9 cellular contexts compared by ENCODE assay signal in the genomic region with DNA sequence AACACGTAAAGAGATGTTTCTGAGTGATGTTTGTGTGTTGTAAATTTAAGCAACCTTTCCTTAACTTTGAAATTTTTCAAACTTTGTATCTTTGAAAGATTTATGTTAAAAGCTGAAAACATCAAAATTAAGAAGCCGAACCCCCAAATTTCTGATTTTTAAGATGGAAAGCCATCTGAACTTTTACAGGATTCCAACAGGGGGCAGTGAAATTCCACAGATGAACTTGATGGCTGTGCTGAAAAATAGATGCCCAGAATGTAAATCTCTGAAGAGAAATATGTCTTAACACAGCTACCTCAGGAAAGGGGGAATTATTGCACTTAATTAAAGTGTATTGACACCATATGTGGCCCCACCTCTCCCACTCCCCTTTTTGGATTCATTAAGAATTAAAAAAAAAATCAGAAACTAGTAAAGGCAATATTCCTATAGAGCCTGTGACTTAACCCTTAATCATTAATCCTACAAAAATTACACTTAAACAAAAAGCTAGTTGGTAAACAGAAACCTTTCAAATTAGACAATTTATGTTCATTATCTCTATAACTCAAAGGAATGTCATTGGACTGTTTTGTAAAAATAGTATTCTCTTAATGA.
DNase-seq lines count a peak whose midpoint lies in the region; ATAC-seq and TF ChIP-seq lines count a peak whose summit lies in the region.
"Had no signal": no experiment of that assay in that cellular context is flagged by ENCODE, and none has a peak within 500 bp of the region (broad histone marks: within the 10 kb centered on the region; RNA-seq: fewer than 3 reads in every experiment).

No MANE protein-coding gene starts in this region.

- peak; percentile 71 for TF ChIP-seq CTCF in brain microvascular endothelial cell (IDR thresholded peaks at IDR 0.05; ENCODE audit: low read depth, low read length, missing control alignments)

- H3K27ac ChIP-seq in brain microvascular endothelial cell: no peak overlapping the region
- H3K27ac ChIP-seq in mesenchymal stem cell (ENCODE audit: low read length, poor library complexity, severe bottlenecking): no peak overlapping the region
- H3K27ac ChIP-seq: BLaER1 had no signal

- H3K4me2 ChIP-seq in mesenchymal stem cell (ENCODE audit: low read length, poor library complexity, severe bottlenecking): no peak overlapping the region
- H3K4me2 ChIP-seq: BLaER1 had no signal

- H2AFZ ChIP-seq in mesenchymal stem cell (ENCODE audit: low read depth, low read length): no peak overlapping the region

- H2BK12ac ChIP-seq in mesenchymal stem cell (ENCODE audit: low read length in 2 of 2): no peak overlapping the region

- no peak overlapping the region for H3K18ac ChIP-seq in mesenchymal stem cell (ENCODE audit: low read depth in 1 of 2, low read length in 2 of 2)

- peak overlapping the region; percentile 40 for H3K9ac ChIP-seq in mesenchymal stem cell (ENCODE audit: low read length)
- H3K9ac ChIP-seq: BLaER1 had no signal

- no peak overlapping the region for H4K8ac ChIP-seq in mesenchymal stem cell (ENCODE audit: low read length)

- no peak overlapping the region for H3K14ac ChIP-seq in mesenchymal stem cell (ENCODE audit: low read length in 2 of 2)

- no peaks in the 10 kb centered on the region for H3K79me1 ChIP-seq in mesenchymal stem cell (replicated peaks; ENCODE audit: low read length, poor library complexity, severe bottlenecking)

- DNase-seq in DMS153 treated with DMSO at 0.1 percent for 48 hours (lab: John Stamatoyannopoulos, UW; ENCODE audit: unreplicated experiment) (peak; percentile 51), DMS153 (lab: John Stamatoyannopoulos, UW) (no peak), NCI-H1694 treated with DMSO at 0.1 percent for 48 hours (lab: John Stamatoyannopoulos, UW) (peak; percentile 65), brain microvascular endothelial cell (peak; percentile 9), mesenchymal stem cell (peak; percentile 47), COLO668 (lab: John Stamatoyannopoulos, UW; ENCODE audit: unreplicated experiment) (no peak)
- no peak for DNase-seq in activated CD4-positive, alpha-beta T cell treated with anti-CD3 and anti-CD28 coated beads for 48 hours

- H3K36me3 ChIP-seq in brain microvascular endothelial cell (replicated peaks) (no peaks in the 10 kb centered on the region), mesenchymal stem cell (ENCODE audit: control insufficient read depth in 1 of 2, insufficient read depth in 2 of 2, low read depth in 1 of 2, low read length in 2 of 2) (no peaks in the 10 kb centered on the region)
- H3K36me3 ChIP-seq: BLaER1 had no signal

- H2BK5ac ChIP-seq in mesenchymal stem cell (ENCODE audit: low read depth, low read length, poor library complexity, severe bottlenecking): no peak overlapping the region

- H3K9me3 ChIP-seq in mesenchymal stem cell (ENCODE audit: control insufficient read depth, low read length): no peaks in the 10 kb centered on the region
- H3K9me3 ChIP-seq: BLaER1 had no signal

- H2AK5ac ChIP-seq in mesenchymal stem cell (ENCODE audit: low read length, severe bottlenecking): no peak overlapping the region

- H3K4ac ChIP-seq in mesenchymal stem cell (ENCODE audit: low read depth in 1 of 2, low read length in 2 of 2): no peak overlapping the region

- no peaks in the 10 kb centered on the region for H3K27me3 ChIP-seq in brain microvascular endothelial cell (replicated peaks)
- no peaks in the 10 kb centered on the region for H3K27me3 ChIP-seq in mesenchymal stem cell (ENCODE audit: control insufficient read depth in 1 of 2, insufficient read depth in 1 of 2, low read length in 2 of 2)
- H3K27me3 ChIP-seq: BLaER1 had no signal

- in situ Hi-C loops in brain microvascular endothelial cell (cut with HindIII; ENCODE audit: low pct_ligation_motif_present, low sequenced_read_pairs): no loop called here

- WGBS in mesenchymal stem cell: 100% methylated on average over 1 of the region's 2 CpGs

- H3K23ac ChIP-seq in mesenchymal stem cell (ENCODE audit: low read length in 2 of 2): no peak overlapping the region

- no peak overlapping the region for H4K91ac ChIP-seq in mesenchymal stem cell (ENCODE audit: low read length)

- H3K4me3 ChIP-seq in brain microvascular endothelial cell (ENCODE audit: low read depth, low read length): no peak overlapping the region
- H3K4me3 ChIP-seq in mesenchymal stem cell (ENCODE audit: insufficient read depth in 1 of 2, low read depth in 1 of 2, low read length in 2 of 2): no peak overlapping the region
- H3K4me3 ChIP-seq: BLaER1 had no signal

- H2BK120ac ChIP-seq in mesenchymal stem cell (ENCODE audit: low read depth, low read length): no peak overlapping the region

- ATAC-seq in HG03280 (IDR thresholded peaks at IDR 0.05; ENCODE audit: unreplicated experiment): no peak

- H3K4me1 ChIP-seq in mesenchymal stem cell (ENCODE audit: control insufficient read depth, insufficient read depth, low read depth, low read length): peaks cover 2% of the 10 kb centered on the region
- H3K4me1 ChIP-seq: BLaER1 had no signal

- H2BK15ac ChIP-seq in mesenchymal stem cell (ENCODE audit: low read depth, poor library complexity, severe bottlenecking): no peak overlapping the region

Comparison
In these comparisons a context has a peak if more than half of its experiments do, and no peak if none do; other contexts are left out.
1. DNase-seq: peak in DMS153 treated with DMSO at 0.1 percent for 48 hours (single experiment), NCI-H1694 treated with DMSO at 0.1 percent for 48 hours (single experiment), brain microvascular endothelial cell (single experiment) and mesenchymal stem cell (single experiment); none in DMS153 (single experiment), activated CD4-positive, alpha-beta T cell treated with anti-CD3 and anti-CD28 coated beads for 48 hours (single experiment) and COLO668 (single experiment).